ENCODE assay signal across 1 cellular context in the genomic region with DNA sequence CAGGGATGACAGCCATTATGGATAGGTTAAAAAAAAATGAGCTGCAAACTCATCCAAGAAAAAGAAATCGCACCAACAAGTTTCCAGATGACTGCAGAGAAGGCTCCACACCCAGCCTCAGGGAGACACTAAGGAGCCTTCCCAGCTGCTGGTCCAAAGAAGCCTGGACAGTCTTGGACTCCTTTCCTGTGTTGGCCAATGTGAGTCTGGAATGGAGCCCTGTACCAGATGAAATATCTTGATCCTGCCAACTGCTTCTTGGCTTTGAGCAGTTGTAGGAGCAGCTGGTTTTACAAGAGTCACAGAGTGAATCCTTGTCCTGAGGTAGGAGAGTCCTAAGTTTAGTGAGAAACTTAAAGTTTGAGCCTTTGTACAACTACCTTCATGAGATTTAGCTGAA.
TF ChIP-seq lines count a peak whose summit lies in the region.

No MANE protein-coding gene starts in this region.

TF ChIP-seq in HepG2, 621 proteins besides CTCF, POLR2A, EP300 and RAD21:
- peak; percentile 73 for TF ChIP-seq RBM22 (optimal IDR thresholded peaks at IDR 0.05; ENCODE audit: low read length)
- no peak for TF ChIP-seq ZNF33A (CRISPR knock-in tag; IDR thresholded peaks at IDR 0.05; ENCODE audit: borderline replicate concordance)
